ENCODE assay signal across 15 cellular contexts in genomic region chr11:78230161-78230877, GRCh38. TPM values are rescaled to one million over a fixed set of nuclear protein-coding genes. Genes with fewer than 3 reads are reported as not detected.
A peak's percentile ranks its signal among the peaks of the same experiment; 100 is the strongest.
DNase-seq lines count a peak whose midpoint lies in the region; ATAC-seq and TF ChIP-seq lines count a peak whose summit lies in the region.
"Had no signal": no experiment of that assay in that cellular context is flagged by ENCODE, and none has a peak within 500 bp of the region (broad histone marks: within the 10 kb centered on the region; RNA-seq: fewer than 3 reads in every experiment).

No MANE protein-coding gene starts in this region.

- no peaks in the 10 kb centered on the region for H3K27me3 Mint-ChIP-seq in activated CD8-positive, alpha-beta memory T cell treated with anti-CD3 and anti-CD28 coated beads, Interleukin-2, amount 10 ng/mL, durations not matched to agents 7 days and 5 days
- H3K27me3 Mint-ChIP-seq in activated T-cell treated with anti-CD3 and anti-CD28 coated beads, Interleukin-2, amount 50 U/mL, for 72 hours (ENCODE audit: low read depth) = no peaks in the 10 kb centered on the region
- H3K27me3 Mint-ChIP-seq: brain, naive B cell had no signal

- no peak overlapping the region for H3K4me2 ChIP-seq in PC-3 (ENCODE audit: low read length)

- no peak for TF ChIP-seq CTCF in PC-3 (conservative IDR thresholded peaks at IDR 0.05; ENCODE audit: low read depth, low read length)
- TF ChIP-seq CTCF in vagina (IDR thresholded peaks at IDR 0.05) = no peak

- H4K20me1 ChIP-seq in PC-3 (ENCODE audit: low read length) = no peaks in the 10 kb centered on the region

- no peak for DNase-seq in activated CD8-positive, alpha-beta memory T cell treated with anti-CD3 and anti-CD28 coated beads, Interleukin-2, amount 10 ng/mL, durations not matched to agents 7 days and 5 days
- DNase-seq in activated CD8-positive, alpha-beta memory T cell treated with anti-CD3 and anti-CD28 coated beads for 24 hours = no peak
- peak; percentile 18 for DNase-seq in PC-3
- no peak for DNase-seq in left ventricle myocardium superior
- DNase-seq in vagina (ENCODE audit: extremely low spot score in 2 of 2) = peak in 1 of 2 donors; percentile 72
- DNase-seq in activated T-cell treated with anti-CD3 and anti-CD28 coated beads, Interleukin-2, amount 50 U/mL, for 72 hours = no peak
- no peak for DNase-seq in SIG-M5 treated with dmso at 0.1 percent for 504 hours (lab: John Stamatoyannopoulos, UW; ENCODE audit: unreplicated experiment)
- DNase-seq in occipital lobe (lab: John Stamatoyannopoulos, UW) = no peak
- DNase-seq: activated CD4-positive, alpha-beta T cell treated with anti-CD3 and anti-CD28 coated beads for 48 hours; activated gamma-delta T cell; KBM-7; kidney; naive B cell; NCI-H1694 had no signal

- no peak overlapping the region for H3K4me3 Mint-ChIP-seq in activated CD8-positive, alpha-beta memory T cell treated with anti-CD3 and anti-CD28 coated beads, Interleukin-2, amount 10 ng/mL, durations not matched to agents 7 days and 5 days
- no peak overlapping the region for H3K4me3 Mint-ChIP-seq in activated T-cell treated with anti-CD3 and anti-CD28 coated beads, Interleukin-2, amount 50 U/mL, for 72 hours
- H3K4me3 Mint-ChIP-seq: brain, naive B cell had no signal

- no peak overlapping the region for H3K9ac ChIP-seq in PC-3 (ENCODE audit: low read length)

- TF ChIP-seq POLR2A in vagina (IDR thresholded peaks at IDR 0.05) = no peak

- H3K9me3 ChIP-seq in PC-3 (ENCODE audit: low read length) = no peaks in the 10 kb centered on the region
- no peaks in the 10 kb centered on the region for H3K9me3 ChIP-seq in vagina

- no peaks in the 10 kb centered on the region for H3K9me2 ChIP-seq in PC-3 (replicated peaks; ENCODE audit: low read length)

- BruUV-seq in PC-3 (replicated peaks; lab: Mats Ljungman, UMichigan) = no TSS peak

- H3K79me2 ChIP-seq in PC-3 (ENCODE audit: low read length) = no peaks in the 10 kb centered on the region

- no peaks in the 10 kb centered on the region for H3K9me3 Mint-ChIP-seq in activated CD8-positive, alpha-beta memory T cell treated with anti-CD3 and anti-CD28 coated beads, Interleukin-2, amount 10 ng/mL, durations not matched to agents 7 days and 5 days (ENCODE audit: low read depth)
- peaks cover 0 to 2% of the 10 kb centered on the region in 2 donors for H3K9me3 Mint-ChIP-seq in activated T-cell treated with anti-CD3 and anti-CD28 coated beads, Interleukin-2, amount 50 U/mL, for 72 hours
- H3K9me3 Mint-ChIP-seq: brain, naive B cell had no signal

- no peak overlapping the region for H3K27ac Mint-ChIP-seq in activated CD8-positive, alpha-beta memory T cell treated with anti-CD3 and anti-CD28 coated beads, Interleukin-2, amount 10 ng/mL, durations not matched to agents 7 days and 5 days
- H3K27ac Mint-ChIP-seq in activated T-cell treated with anti-CD3 and anti-CD28 coated beads, Interleukin-2, amount 50 U/mL, for 72 hours = no peak overlapping the region

- H3K27me3 ChIP-seq in PC-3 (ENCODE audit: low read length) (no peaks in the 10 kb centered on the region), vagina (no peaks in the 10 kb centered on the region)

- intact Hi-C loops in PC-3 (cut with micrococcal nuclease) = loop anchor here (10.0 kb wide), 2 partner anchors 84 to 114 kb away; no protein-coding TSS in a partner anchor
- intact Hi-C loops in left ventricle myocardium superior (cut with micrococcal nuclease) = no loop called here
- intact Hi-C loops in vagina (cut with DNase I) = no loop called here

- H3K4me1 Mint-ChIP-seq in activated CD8-positive, alpha-beta memory T cell treated with anti-CD3 and anti-CD28 coated beads, Interleukin-2, amount 10 ng/mL, durations not matched to agents 7 days and 5 days = peaks cover 29% of the 10 kb centered on the region
- H3K4me1 Mint-ChIP-seq in activated T-cell treated with anti-CD3 and anti-CD28 coated beads, Interleukin-2, amount 50 U/mL, for 72 hours (ENCODE audit: low read depth) = peaks cover 54% of the 10 kb centered on the region

- peaks cover 4% of the 10 kb centered on the region for H3K36me3 Mint-ChIP-seq in activated CD8-positive, alpha-beta memory T cell treated with anti-CD3 and anti-CD28 coated beads, Interleukin-2, amount 10 ng/mL, durations not matched to agents 7 days and 5 days
- H3K36me3 Mint-ChIP-seq in activated T-cell treated with anti-CD3 and anti-CD28 coated beads, Interleukin-2, amount 50 U/mL, for 72 hours (ENCODE audit: insufficient read depth in 2 of 2) = peaks cover 3 to 9% of the 10 kb centered on the region in 2 donors
- H3K36me3 Mint-ChIP-seq: naive B cell had no signal

- H3K27ac ChIP-seq in PC-3 (ENCODE audit: low read length) (no peak overlapping the region), vagina (peak overlapping the region; percentile 9)

- H2AFZ ChIP-seq in PC-3 (ENCODE audit: low read length) = no peak overlapping the region

- CTCF ChIA-PET in activated CD8-positive, alpha-beta memory T cell treated with anti-CD3 and anti-CD28 coated beads, Interleukin-2, amount 10 ng/mL, durations not matched to agents 7 days and 5 days (lab: Charles Lee) = interaction anchor here (3.5 kb wide), 1 partner anchor 187 kb away, joined by 28 read pairs; the partner anchor contains the start of gene GAB2
- CTCF ChIA-PET in PC-3 (lab: Charles Lee) = interaction anchor here (2.3 kb wide), 1 partner anchor 334 kb away, joined by 15 read pairs; no protein-coding TSS in a partner anchor

- no peaks in the 10 kb centered on the region for H3K36me3 ChIP-seq in PC-3 (ENCODE audit: low read depth, low read length)
- H3K36me3 ChIP-seq in vagina = peaks cover 0 to 3% of the 10 kb centered on the region in 2 donors

- peak; percentile 12 for ATAC-seq in activated CD8-positive, alpha-beta memory T cell treated with anti-CD3 and anti-CD28 coated beads, Interleukin-2, amount 10 ng/mL, durations not matched to agents 7 days and 5 days
- no peak for ATAC-seq in PC-3
- peak; percentile 92 for ATAC-seq in left ventricle myocardium superior
- ATAC-seq in activated T-cell treated with anti-CD3 and anti-CD28 coated beads, Interleukin-2, amount 50 U/mL, for 72 hours (replicated peaks in 1 of 2) = no peak

- H3K4me1 ChIP-seq in PC-3 (ENCODE audit: insufficient read depth, low read length) (peaks cover 11% of the 10 kb centered on the region), vagina (peaks cover 35% of the 10 kb centered on the region)

- H3K4me3 ChIP-seq in PC-3 (ENCODE audit: low read length) (no peak overlapping the region), vagina (no peak overlapping the region)

- H3F3A ChIP-seq in PC-3 (ENCODE audit: low read length, unreplicated experiment) = no peaks in the 10 kb centered on the region

- POLR2A ChIA-PET in PC-3 (lab: Charles Lee; ENCODE audit: unreplicated experiment) = no interaction called here

RNA-seq across cellular contexts. Expression of gene USP35, which starts 41.6 kb away (rescaled TPM):
- 10 to 100 TPM in 1 of 2 experiments, 1 to 10 TPM in 1; 8.5 to 10.6 TPM for total RNA-seq in activated CD8-positive, alpha-beta memory T cell treated with anti-CD3 and anti-CD28 coated beads, Interleukin-2, amount 10 ng/mL, durations not matched to agents 7 days and 5 days
- total RNA-seq in PC-3 (2014; rRNA removed) = 8.5 and 12.0 TPM in 2 replicates
- 4.7 TPM for total RNA-seq in left ventricle myocardium superior
- 11.8 TPM for total RNA-seq in vagina
- total RNA-seq in activated T-cell treated with anti-CD3 and anti-CD28 coated beads, Interleukin-2, amount 50 U/mL, for 72 hours = 10 to 100 TPM; 17.3 to 18.9 TPM
- 10.8 TPM for total RNA-seq in occipital lobe

RNA-seq across cellular contexts. Expression of gene KCTD21, which starts 41.9 kb away (rescaled TPM):
- 1 to 10 TPM; 6.4 to 7.3 TPM for total RNA-seq in activated CD8-positive, alpha-beta memory T cell treated with anti-CD3 and anti-CD28 coated beads, Interleukin-2, amount 10 ng/mL, durations not matched to agents 7 days and 5 days
- total RNA-seq in PC-3 (2014; rRNA removed) = 9.4 and 13.0 TPM in 2 replicates
- 8.5 TPM for total RNA-seq in left ventricle myocardium superior
- 8.6 TPM for total RNA-seq in vagina
- 10 to 100 TPM; 22.4 to 31.8 TPM for total RNA-seq in activated T-cell treated with anti-CD3 and anti-CD28 coated beads, Interleukin-2, amount 50 U/mL, for 72 hours
- 6.4 TPM for total RNA-seq in occipital lobe

Comparison
In these comparisons a context has a peak if more than half of its experiments do, and no peak if none do; other contexts are left out.
1. ATAC-seq: peak in activated CD8-positive, alpha-beta memory T cell treated with anti-CD3 and anti-CD28 coated beads, Interleukin-2, amount 10 ng/mL, durations not matched to agents 7 days and 5 days (single experiment) and left ventricle myocardium superior (single experiment); none in PC-3 (single experiment) and activated T-cell treated with anti-CD3 and anti-CD28 coated beads, Interleukin-2, amount 50 U/mL, for 72 hours (0 of 2).